ENCODE assay signal across 30 cellular contexts in genomic region chr2:123894167-123894566, GRCh38.
"Had no signal": no experiment of that assay in that cellular context is flagged by ENCODE, and none has a peak within 500 bp of the region (broad histone marks: within the 10 kb centered on the region; RNA-seq: fewer than 3 reads in every experiment).

No MANE protein-coding gene starts in this region.

- H3K9me3 ChIP-seq: adrenal gland had no signal

- H3K4me3 ChIP-seq: adrenal gland, ascending aorta, body of pancreas, breast epithelium, cardiac muscle cell had no signal

- H3K27me3 ChIP-seq: adrenal gland, ascending aorta, body of pancreas, brain microvascular endothelial cell, breast epithelium, cardiac muscle cell had no signal

- H3K36me3 ChIP-seq: adrenal gland, ascending aorta, brain microvascular endothelial cell, breast epithelium, cardiac muscle cell had no signal

- H3K27ac ChIP-seq: adrenal gland, ascending aorta, body of pancreas, brain microvascular endothelial cell, breast epithelium, cardiac muscle cell had no signal

- DNase-seq: activated effector memory CD4-positive, alpha-beta T cell treated with anti-CD3 and anti-CD28 coated beads, Interleukin-2, amount 50 U/mL, for 16 hours; activated effector memory CD4-positive, alpha-beta T cell treated with Interleukin-2 at 50 U/mL for 16 hours; activated gamma-delta T cell; activated gamma-delta T cell treated with Interleukin-2 at 50 U/mL for 16 hours; activated naive CD4-positive, alpha-beta T cell; activated naive CD4-positive, alpha-beta T cell treated with anti-CD3 and anti-CD28 coated beads for 36 hours; activated naive CD4-positive, alpha-beta T cell treated with anti-CD3 and anti-CD28 coated beads, Interleukin-2, amount 10 ng/mL, durations not matched to agents 7 days and 5 days; activated naive CD4-positive, alpha-beta T cell treated with anti-CD3 and anti-CD28 coated beads, Interleukin-2, amount 50 U/mL, for 16 hours; activated naive CD4-positive, alpha-beta T cell treated with Interleukin-2 at 50 U/mL for 16 hours; activated naive CD8-positive, alpha-beta T cell treated with anti-CD3 and anti-CD28 coated beads for 36 hours; activated naive CD8-positive, alpha-beta T cell treated with anti-CD3 and anti-CD28 coated beads, Interleukin-2, amount 10 ng/mL, durations not matched to agents 7 days and 5 days; activated naive CD8-positive, alpha-beta T cell treated with anti-CD3 and anti-CD28 coated beads, Interleukin-2, amount 50 U/mL, for 24 hours; activated T-cell treated with anti-CD3 and anti-CD28 coated beads, Interleukin-2, amount 50 U/mL, for 1 hour; activated T-cell treated with anti-CD3 and anti-CD28 coated beads, Interleukin-2, amount 50 U/mL, for 24 hours; activated T-cell treated with anti-CD3 and anti-CD28 coated beads, Interleukin-2, amount 50 U/mL, for 4 hours; activated T-cell treated with anti-CD3 and anti-CD28 coated beads, Interleukin-2, amount 50 U/mL, for 48 hours; activated T-cell treated with anti-CD3 and anti-CD28 coated beads, Interleukin-2, amount 50 U/mL, for 72 hours; adrenal gland; amniotic stem cell; amygdala; anterior cingulate cortex; aorta; body of pancreas; brain microvascular endothelial cell; caudate nucleus; central memory CD4-positive, alpha-beta T cell; cerebellar nuclear complex had no signal
